28 cellular contexts compared by ENCODE assay signal in genomic region chr15:74328331-74329056, GRCh38. TPM values are rescaled to one million over a fixed set of nuclear protein-coding genes. Genes with fewer than 3 reads are reported as not detected.
A peak's percentile ranks its signal among the peaks of the same experiment; 100 is the strongest.
DNase-seq lines count a peak whose midpoint lies in the region; ATAC-seq and TF ChIP-seq lines count a peak whose summit lies in the region.
"Had no signal": no experiment of that assay in that cellular context is flagged by ENCODE, and none has a peak within 500 bp of the region (broad histone marks: within the 10 kb centered on the region; RNA-seq: fewer than 3 reads in every experiment).

No MANE protein-coding gene starts in this region.

- H3K4me1 ChIP-seq in endodermal cell (ENCODE audit: control insufficient read depth, insufficient read depth, low read length), result peaks cover 7% of the 10 kb centered on the region
- peaks cover 10 to 14% of the 10 kb centered on the region in 2 experiments for H3K4me1 ChIP-seq in trophoblast cell (ENCODE audit: control insufficient read depth in 1 of 2, insufficient read depth in 2 of 2, low read length in 2 of 2)
- H3K4me1 ChIP-seq: heart left ventricle, parathyroid adenoma, Peyer's patch, sigmoid colon, uterus had no signal

- H2BK120ac ChIP-seq in trophoblast cell (ENCODE audit: insufficient read depth, low read length, poor library complexity), result no peak overlapping the region

- H4K91ac ChIP-seq in trophoblast cell (ENCODE audit: low read depth, low read length), result no peak overlapping the region

- H3K4me3 Mint-ChIP-seq in stimulated activated naive CD8-positive, alpha-beta T cell treated with anti-CD3 and anti-CD28 coated beads, Interleukin-15, amount 100 ng/mL, for 72 hours, result no peak overlapping the region
- H3K4me3 Mint-ChIP-seq in endodermal cell, result no peak overlapping the region
- no peak overlapping the region for H3K4me3 Mint-ChIP-seq in T-helper 17 cell
- H3K4me3 Mint-ChIP-seq in activated CD4-positive, alpha-beta memory T cell treated with anti-CD3 and anti-CD28 coated beads, Interleukin-2, amount 10 ng/mL, durations not matched to agents 7 days and 5 days, result no peak overlapping the region
- H3K4me3 Mint-ChIP-seq: T-helper 1 cell treated with Interleukin-12 subunit alpha and Interleukin-12 subunit beta and Interleukin-4 antibody, amounts not matched to agents 30 μg/mL and 1 μg/mL, for 36 hours had no signal

- CTCF ChIA-PET in activated CD4-positive, alpha-beta memory T cell treated with anti-CD3 and anti-CD28 coated beads, Interleukin-2, amount 10 ng/mL, durations not matched to agents 7 days and 5 days (lab: Charles Lee), result no interaction called here

- no peak overlapping the region for H4K12ac ChIP-seq in trophoblast cell (ENCODE audit: low read depth, low read length)

- H3K27ac ChIP-seq in endodermal cell (ENCODE audit: low read depth, low read length) (no peak overlapping the region), trophoblast cell (ENCODE audit: low read depth, low read length) (no peak overlapping the region)
- H3K27ac ChIP-seq: heart left ventricle, parathyroid adenoma, Peyer's patch, sigmoid colon, uterus, VCaP had no signal

- no peaks in the 10 kb centered on the region for H3K9me3 Mint-ChIP-seq in stimulated activated naive CD8-positive, alpha-beta T cell treated with anti-CD3 and anti-CD28 coated beads, Interleukin-15, amount 100 ng/mL, for 72 hours
- no peaks in the 10 kb centered on the region for H3K9me3 Mint-ChIP-seq in endodermal cell
- no peaks in the 10 kb centered on the region for H3K9me3 Mint-ChIP-seq in activated CD4-positive, alpha-beta memory T cell treated with anti-CD3 and anti-CD28 coated beads, Interleukin-2, amount 10 ng/mL, durations not matched to agents 7 days and 5 days
- H3K9me3 Mint-ChIP-seq: T-helper 1 cell treated with Interleukin-12 subunit alpha and Interleukin-12 subunit beta and Interleukin-4 antibody, amounts not matched to agents 30 μg/mL and 1 μg/mL, for 36 hours had no signal

- H3K9me3 ChIP-seq in endodermal cell (ENCODE audit: control insufficient read depth, low read length) (no peaks in the 10 kb centered on the region), T-helper 17 cell (ENCODE audit: control insufficient read depth, low read length, poor library complexity, severe bottlenecking) (no peaks in the 10 kb centered on the region), trophoblast cell (ENCODE audit: insufficient read depth, low read depth, low read length) (no peaks in the 10 kb centered on the region)
- H3K9me3 ChIP-seq: heart left ventricle, MG63, Peyer's patch, sigmoid colon, uterus had no signal

- H3K4me3 ChIP-seq in endodermal cell (ENCODE audit: low read length) (no peak overlapping the region), trophoblast cell (ENCODE audit: low read depth, low read length) (no peak overlapping the region)
- H3K4me3 ChIP-seq: heart left ventricle, MG63, Peyer's patch, sigmoid colon, uterus had no signal

- H3K36me3 Mint-ChIP-seq in endodermal cell (ENCODE audit: low read depth) (no peaks in the 10 kb centered on the region), T-helper 17 cell (ENCODE audit: low read depth) (peaks cover 4% of the 10 kb centered on the region)
- H3K36me3 Mint-ChIP-seq in activated CD4-positive, alpha-beta memory T cell treated with anti-CD3 and anti-CD28 coated beads, Interleukin-2, amount 10 ng/mL, durations not matched to agents 7 days and 5 days (ENCODE audit: low read depth), result no peaks in the 10 kb centered on the region
- H3K36me3 Mint-ChIP-seq: naive B cell had no signal

- peaks cover 26% of the 10 kb centered on the region for H3K4me1 Mint-ChIP-seq in stimulated activated naive CD8-positive, alpha-beta T cell treated with anti-CD3 and anti-CD28 coated beads, Interleukin-15, amount 100 ng/mL, for 72 hours
- H3K4me1 Mint-ChIP-seq in endodermal cell (peaks cover 37% of the 10 kb centered on the region), T-helper 17 cell (peaks cover 15% of the 10 kb centered on the region)
- H3K4me1 Mint-ChIP-seq in activated CD4-positive, alpha-beta memory T cell treated with anti-CD3 and anti-CD28 coated beads, Interleukin-2, amount 10 ng/mL, durations not matched to agents 7 days and 5 days, result peaks cover 6% of the 10 kb centered on the region

- H2AFZ ChIP-seq in trophoblast cell (ENCODE audit: insufficient read depth, low read length, poor library complexity), result no peak overlapping the region
- H2AFZ ChIP-seq: parathyroid adenoma had no signal

- POLR2A ChIA-PET in activated CD4-positive, alpha-beta memory T cell treated with anti-CD3 and anti-CD28 coated beads, Interleukin-2, amount 10 ng/mL, durations not matched to agents 7 days and 5 days (lab: Charles Lee), result interaction anchor here (0.6 kb wide), 1 partner anchor 37 kb away, joined by 3 read pairs; no protein-coding TSS in a partner anchor

- H3K79me1 ChIP-seq in trophoblast cell (ENCODE audit: low read length), result peaks cover 3% of the 10 kb centered on the region

- H3K27me3 ChIP-seq in endodermal cell (ENCODE audit: control insufficient read depth, insufficient read depth, low read length, poor library complexity, severe bottlenecking), result no peaks in the 10 kb centered on the region
- no peaks in the 10 kb centered on the region for H3K27me3 ChIP-seq in trophoblast cell (ENCODE audit: insufficient read depth, low read length)
- H3K27me3 ChIP-seq: heart left ventricle, MG63, Peyer's patch, sigmoid colon, uterus had no signal

- H4K8ac ChIP-seq in trophoblast cell (ENCODE audit: low read depth, low read length), result no peak overlapping the region

- H2BK5ac ChIP-seq in trophoblast cell (ENCODE audit: low read depth, low read length, poor library complexity), result no peak overlapping the region

- no peak overlapping the region for H3K18ac ChIP-seq in trophoblast cell (ENCODE audit: low read length)

- no peak for ATAC-seq in stimulated activated naive CD8-positive, alpha-beta T cell treated with anti-CD3 and anti-CD28 coated beads, Interleukin-15, amount 100 ng/mL, for 72 hours
- no peak for ATAC-seq in stimulated activated naive CD8-positive, alpha-beta T cell treated with anti-CD3 and anti-CD28 coated beads, Interleukin-15, Interleukin-2, amounts not matched to agents 100 U/mL and 50 U/mL, for 24 hours
- ATAC-seq in T-helper 17 cell, result no peak
- ATAC-seq: heart left ventricle, left colon had no signal

- WGBS in endodermal cell (ENCODE audit: insufficient coverage in 1 of 2, insufficient read length in 1 of 2), 2 experiments, result 51 to 74% methylated on average over 3 to 9 of the region's 10 CpGs
- no CpG with 5 or more reads among the region's 10 CpGs for WGBS in trophoblast cell (ENCODE audit: extremely low coverage, insufficient coverage, insufficient read length)

- no peak overlapping the region for H3K23ac ChIP-seq in trophoblast cell (ENCODE audit: low read length)

- H3K14ac ChIP-seq in trophoblast cell (ENCODE audit: low read length), result no peak overlapping the region

- no peak overlapping the region for H2AK5ac ChIP-seq in trophoblast cell (ENCODE audit: low read length)

- H3K27ac Mint-ChIP-seq in stimulated activated naive CD8-positive, alpha-beta T cell treated with anti-CD3 and anti-CD28 coated beads, Interleukin-15, amount 100 ng/mL, for 72 hours, result peak overlapping the region; percentile 5 to 66
- H3K27ac Mint-ChIP-seq in endodermal cell (peak overlapping the region; percentile 64), T-helper 17 cell (no peak overlapping the region)
- no peak overlapping the region for H3K27ac Mint-ChIP-seq in activated CD4-positive, alpha-beta memory T cell treated with anti-CD3 and anti-CD28 coated beads, Interleukin-2, amount 10 ng/mL, durations not matched to agents 7 days and 5 days
- H3K27ac Mint-ChIP-seq: T-helper 1 cell treated with Interleukin-12 subunit alpha and Interleukin-12 subunit beta and Interleukin-4 antibody, amounts not matched to agents 30 μg/mL and 1 μg/mL, for 36 hours had no signal

- no peak overlapping the region for H2BK12ac ChIP-seq in trophoblast cell (ENCODE audit: low read length)

- no peak for TF ChIP-seq CTCF in endodermal cell (conservative IDR thresholded peaks at IDR 0.05)

- no peaks in the 10 kb centered on the region for H3K79me2 ChIP-seq in trophoblast cell (ENCODE audit: control insufficient read depth, insufficient read depth, low read length, poor library complexity)
- H3K79me2 ChIP-seq: parathyroid adenoma had no signal

- H3K27me3 Mint-ChIP-seq in stimulated activated naive CD8-positive, alpha-beta T cell treated with anti-CD3 and anti-CD28 coated beads, Interleukin-15, amount 100 ng/mL, for 72 hours, result peaks cover 5% of the 10 kb centered on the region
- H3K27me3 Mint-ChIP-seq in endodermal cell (ENCODE audit: insufficient read depth) (peaks cover 7% of the 10 kb centered on the region), T-helper 17 cell (peaks cover 17% of the 10 kb centered on the region)
- peaks cover 2% of the 10 kb centered on the region for H3K27me3 Mint-ChIP-seq in activated CD4-positive, alpha-beta memory T cell treated with anti-CD3 and anti-CD28 coated beads, Interleukin-2, amount 10 ng/mL, durations not matched to agents 7 days and 5 days

- H3K4ac ChIP-seq in trophoblast cell (ENCODE audit: low read depth, low read length), result no peak overlapping the region

- H3K4me2 ChIP-seq in trophoblast cell (ENCODE audit: low read length), result no peak overlapping the region

- no peaks in the 10 kb centered on the region for H3K36me3 ChIP-seq in endodermal cell (ENCODE audit: control insufficient read depth, insufficient read depth, low read length)
- no peaks in the 10 kb centered on the region for H3K36me3 ChIP-seq in trophoblast cell (ENCODE audit: control insufficient read depth in 1 of 2, insufficient read depth in 2 of 2, low read length in 2 of 2)
- H3K36me3 ChIP-seq: heart left ventricle, MG63, Peyer's patch, sigmoid colon, uterus had no signal

- H3K9ac ChIP-seq in endodermal cell (ENCODE audit: extremely low read depth, low read length, poor library complexity, severe bottlenecking) (no peak overlapping the region), trophoblast cell (ENCODE audit: low read length) (no peak overlapping the region)
- H3K9ac ChIP-seq: parathyroid adenoma had no signal

- no peak for DNase-seq in stimulated activated naive CD8-positive, alpha-beta T cell treated with anti-CD3 and anti-CD28 coated beads, Interleukin-15, amount 100 ng/mL, for 72 hours
- DNase-seq in stimulated activated naive CD8-positive, alpha-beta T cell treated with anti-CD3 and anti-CD28 coated beads, Interleukin-15, Interleukin-2, amounts not matched to agents 100 U/mL and 50 U/mL, for 24 hours, result no peak
- peak; percentile 92 for DNase-seq in NCI-H69 (lab: John Stamatoyannopoulos, UW)
- no peak for DNase-seq in endodermal cell
- DNase-seq in T-helper 17 cell, result no peak
- DNase-seq in activated CD4-positive, alpha-beta T cell treated with anti-CD3 and anti-CD28 coated beads, Interleukin-2, amount 50 U/mL, for 48 hours, result no peak
- no peak for DNase-seq in trophoblast cell
- no peak for DNase-seq in activated CD4-positive, alpha-beta memory T cell treated with anti-CD3 and anti-CD28 coated beads, Interleukin-2, amount 10 ng/mL, durations not matched to agents 7 days and 5 days
- DNase-seq: ACHN; activated naive CD4-positive, alpha-beta T cell; amniotic stem cell; dermis blood vessel endothelial cell; DMS 273 treated with DMSO at 0.1 percent for 48 hours; HCEC 1CT; heart left ventricle; left colon; MG63; naive B cell; NCI-H1694; Peyer's patch; sigmoid colon; stimulated activated CD4-positive, alpha-beta T cell treated with anti-CD3 and anti-CD28 coated beads, Interleukin-15, amount 100 ng/mL, for 24 hours; stimulated activated CD8-positive, alpha-beta memory T cell treated with anti-CD3 and anti-CD28 coated beads, Interleukin-4, amount 100 ng/mL, for 48 hours; uterus had no signal

RNA-seq across cellular contexts. Expression of gene CYP11A1, which starts 39.0 kb away (rescaled TPM):
- total RNA-seq in endodermal cell (1 to 10 TPM; 4.8 to 5.3 TPM), T-helper 17 cell (not detected)
- 1.1 TPM for polyA plus RNA-seq in endodermal cell (2013, experiment 1 of 2)
- polyA plus RNA-seq in endodermal cell (2013, experiment 2 of 2), result 1.0 TPM
- polyA plus RNA-seq in trophoblast cell (2013), result 217 and 235 TPM in 2 replicates
- not detected for total RNA-seq in activated CD4-positive, alpha-beta memory T cell treated with anti-CD3 and anti-CD28 coated beads, Interleukin-2, amount 10 ng/mL, durations not matched to agents 7 days and 5 days
- total RNA-seq: dermis blood vessel endothelial cell, SK-MEL-5 had no signal

Comparison
In these comparisons a context has a peak if more than half of its experiments do, and no peak if none do; other contexts are left out.
1. H3K27ac Mint-ChIP-seq: peak in stimulated activated naive CD8-positive, alpha-beta T cell treated with anti-CD3 and anti-CD28 coated beads, Interleukin-15, amount 100 ng/mL, for 72 hours (2 of 2) and endodermal cell (single experiment); none in T-helper 17 cell (single experiment) and activated CD4-positive, alpha-beta memory T cell treated with anti-CD3 and anti-CD28 coated beads, Interleukin-2, amount 10 ng/mL, durations not matched to agents 7 days and 5 days (single experiment).
2. RNA of gene CYP11A1, which starts 39.0 kb away (total RNA-seq): 4.8 to 5.3 TPM in endodermal cell; not detected in T-helper 17 cell and not detected in activated CD4-positive, alpha-beta memory T cell treated with anti-CD3 and anti-CD28 coated beads, Interleukin-2, amount 10 ng/mL, durations not matched to agents 7 days and 5 days; every median in the first group is over 4 times any median in the second.